Comparison of ENCODE assay signal across 9 cellular contexts in genomic region chr7:123154231-123154860, GRCh38. TPM values are rescaled to one million over a fixed set of nuclear protein-coding genes. Genes with fewer than 3 reads are reported as not detected.
A peak's percentile ranks its signal among the peaks of the same experiment; 100 is the strongest.
DNase-seq lines count a peak whose midpoint lies in the region; ATAC-seq and TF ChIP-seq lines count a peak whose summit lies in the region.
"Had no signal": no experiment of that assay in that cellular context is flagged by ENCODE, and none has a peak within 500 bp of the region (broad histone marks: within the 10 kb centered on the region; RNA-seq: fewer than 3 reads in every experiment).

No MANE protein-coding gene starts in this region.

- intact Hi-C loops in lower lobe of right lung (cut with DNase I) = no loop called here

- H3K9me2 ChIP-seq in SU-DHL-6 (replicated peaks; ENCODE audit: insufficient read depth, low read length) = no peaks in the 10 kb centered on the region

- ATAC-seq in GM18517 (IDR thresholded peaks at IDR 0.05; ENCODE audit: unreplicated experiment) (peak; percentile 99), HG02885 (IDR thresholded peaks at IDR 0.05; ENCODE audit: poor library complexity, unreplicated experiment) (peak; percentile 96), lower lobe of right lung (peak; percentile 83 to 92)

- H3K4me3 ChIP-seq in SU-DHL-6 (ENCODE audit: insufficient read depth, low read length, poor library complexity, severe bottlenecking) (no peak overlapping the region), lower lobe of right lung (no peak overlapping the region)

- H3K9me3 ChIP-seq in SU-DHL-6 (ENCODE audit: insufficient read depth, low read length) = no peaks in the 10 kb centered on the region
- H3K9me3 ChIP-seq in lower lobe of right lung = no peaks in the 10 kb centered on the region

- H3K36me3 ChIP-seq in SU-DHL-6 (ENCODE audit: low read length) (no peaks in the 10 kb centered on the region), lower lobe of right lung (no peaks in the 10 kb centered on the region)

- TF ChIP-seq CTCF in SU-DHL-6 (IDR thresholded peaks at IDR 0.05; ENCODE audit: insufficient read depth, low read length, poor library complexity, severe bottlenecking) (peak; percentile 70), lower lobe of right lung (IDR thresholded peaks at IDR 0.05) (peak; percentile 79)

- no peaks in the 10 kb centered on the region for H3K4me1 ChIP-seq in lower lobe of right lung

- no peak overlapping the region for H2AFZ ChIP-seq in SU-DHL-6 (ENCODE audit: low read depth, low read length, severe bottlenecking)

- H3K79me2 ChIP-seq in SU-DHL-6 (ENCODE audit: insufficient read depth, low read length) = no peaks in the 10 kb centered on the region

- no peak overlapping the region for H3K9ac ChIP-seq in SU-DHL-6 (ENCODE audit: low read length)

- no peaks in the 10 kb centered on the region for H4K20me1 ChIP-seq in SU-DHL-6 (ENCODE audit: low read depth, low read length)

- no peaks in the 10 kb centered on the region; the same call in 1 of the 2 replicates for H3K27me3 ChIP-seq in SU-DHL-6 (ENCODE audit: low read length)
- no peaks in the 10 kb centered on the region for H3K27me3 ChIP-seq in lower lobe of right lung (ENCODE audit: low read depth)

- H3K4me2 ChIP-seq in SU-DHL-6 (ENCODE audit: low read depth, low read length, poor library complexity, severe bottlenecking) = no peak overlapping the region

- peak; percentile 86 for DNase-seq in Ammon's horn (ENCODE audit: low spot score)
- peak; percentile 67 for DNase-seq in NCI-H128 (lab: John Stamatoyannopoulos, UW; ENCODE audit: unreplicated experiment)
- peak; percentile 76 for DNase-seq in ecto neural progenitor cell (ENCODE audit: low spot score)
- DNase-seq in lower lobe of right lung = no peak
- peak in 40 of 49 donors; percentile 1 to 77 (median 44) for DNase-seq in substantia nigra (lab: John Stamatoyannopoulos, UW)

- H3F3A ChIP-seq in SU-DHL-6 (ENCODE audit: insufficient read depth) = no peaks in the 10 kb centered on the region

- no peak overlapping the region for H3K27ac ChIP-seq in SU-DHL-6 (ENCODE audit: low read depth, low read length)
- no peak overlapping the region for H3K27ac ChIP-seq in lower lobe of right lung
- no peak overlapping the region for H3K27ac ChIP-seq in substantia nigra (ENCODE audit: low read depth, low read length, poor library complexity, severe bottlenecking)

RNA-seq across cellular contexts. Expression of gene SLC13A1, which starts 45.4 kb away (rescaled TPM):
- total RNA-seq in lower lobe of right lung = not detected
- total RNA-seq: T-helper 1 cell treated with Interleukin-12 subunit alpha and Interleukin-12 subunit beta and Interleukin-4 antibody, amounts not matched to agents 30 ng/mL and 1 ng/mL, for 36 hours had no signal
